Comparison of ENCODE assay signal across 8 cellular contexts in genomic region chr17:1203111-1203966, GRCh38. TPM values are rescaled to one million over a fixed set of nuclear protein-coding genes. Genes with fewer than 3 reads are reported as not detected.
A peak's percentile ranks its signal among the peaks of the same experiment; 100 is the strongest.
DNase-seq lines count a peak whose midpoint lies in the region; ATAC-seq and TF ChIP-seq lines count a peak whose summit lies in the region.

No MANE protein-coding gene starts in this region.

- peaks cover 4% of the 10 kb centered on the region for H3K36me3 Mint-ChIP-seq in activated naive CD8-positive, alpha-beta T cell treated with anti-CD3 and anti-CD28 coated beads, Interleukin-2, amount 10 ng/mL, durations not matched to agents 7 days and 5 days

- 6 to 7% methylated on average over 65 to 90 of the region's 91 CpGs for WGBS in heart right ventricle, 2 donors

- H3K4me2 ChIP-seq in PC-9 = peak overlapping the region; percentile 93

- H3K4me3 Mint-ChIP-seq in activated naive CD8-positive, alpha-beta T cell treated with anti-CD3 and anti-CD28 coated beads, Interleukin-2, amount 10 ng/mL, durations not matched to agents 7 days and 5 days = peak overlapping the region; percentile 19

- CTCF ChIA-PET in PC-9 (lab: Charles Lee) = no interaction called here

- ATAC-seq in activated naive CD8-positive, alpha-beta T cell treated with anti-CD3 and anti-CD28 coated beads, Interleukin-2, amount 10 ng/mL, durations not matched to agents 7 days and 5 days (ENCODE audit: low read depth) = no peak
- ATAC-seq in heart right ventricle (peak; percentile 66 to 87 (median 74)), GM18909 (IDR thresholded peaks at IDR 0.05; ENCODE audit: poor library complexity, unreplicated experiment) (no peak)

- no peaks in the 10 kb centered on the region for H3K27me3 Mint-ChIP-seq in activated naive CD8-positive, alpha-beta T cell treated with anti-CD3 and anti-CD28 coated beads, Interleukin-2, amount 10 ng/mL, durations not matched to agents 7 days and 5 days

- H4K20me1 ChIP-seq in PC-9 (ENCODE audit: insufficient read depth) = no peaks in the 10 kb centered on the region

- H3K36me3 ChIP-seq in GM06990 (ENCODE audit: control insufficient read depth, insufficient read depth, low read length) = no peaks in the 10 kb centered on the region; the same call in 1 of the 2 replicates
- H3K36me3 ChIP-seq in PC-9 (ENCODE audit: low read depth) = no peaks in the 10 kb centered on the region
- no peaks in the 10 kb centered on the region for H3K36me3 ChIP-seq in heart right ventricle
- no peaks in the 10 kb centered on the region for H3K36me3 ChIP-seq in rectal smooth muscle tissue (ENCODE audit: control insufficient read depth, insufficient read depth, low read length)

- H3F3A ChIP-seq in PC-9 (ENCODE audit: insufficient read depth, low read depth) = peaks cover 13% of the 10 kb centered on the region

- H3K9me3 ChIP-seq in PC-9 (ENCODE audit: insufficient read depth, low read depth) (no peaks in the 10 kb centered on the region), heart right ventricle (no peaks in the 10 kb centered on the region)

- POLR2A ChIA-PET in PC-9 (lab: Charles Lee; ENCODE audit: unreplicated experiment) = interaction anchor here (0.6 to 0.7 kb wide), 2 partner anchors 16 to 515 kb away, joined by 3 to 6 read pairs; no protein-coding TSS in a partner anchor
- POLR2A ChIA-PET in activated naive CD8-positive, alpha-beta T cell treated with anti-CD3 and anti-CD28 coated beads, Interleukin-2, amount 10 ng/mL, durations not matched to agents 7 days and 5 days (lab: Charles Lee) = no interaction called here

- no peak overlapping the region for H3K27ac Mint-ChIP-seq in activated naive CD8-positive, alpha-beta T cell treated with anti-CD3 and anti-CD28 coated beads, Interleukin-2, amount 10 ng/mL, durations not matched to agents 7 days and 5 days

- no TSS peak for BruUV-seq in PC-9 (replicated peaks; lab: Mats Ljungman, UMichigan)

- no peaks in the 10 kb centered on the region for H3K9me3 Mint-ChIP-seq in activated naive CD8-positive, alpha-beta T cell treated with anti-CD3 and anti-CD28 coated beads, Interleukin-2, amount 10 ng/mL, durations not matched to agents 7 days and 5 days

- H3K4me3 ChIP-seq in GM06990 (replicated peaks; ENCODE audit: low read depth, low read length) (peak overlapping the region; percentile 48), PC-9 (peak overlapping the region; percentile 72), heart right ventricle (peak overlapping the region in 9 of 10 donors; percentile 45 to 73 (median 61)), rectal smooth muscle tissue (ENCODE audit: low read length) (peak overlapping the region; percentile 63)

- DNase-seq in GM06990 (ENCODE audit: extremely low read depth, insufficient read length) (peak; percentile 50), PC-9 (peak; percentile 55 to 64), heart right ventricle (peak; percentile 67 to 76), NCI-H2107 treated with DMSO at 0.1 percent for 48 hours (lab: John Stamatoyannopoulos, UW; ENCODE audit: unreplicated experiment) (no peak), NCI-H1694 treated with DMSO at 0.1 percent for 48 hours (lab: John Stamatoyannopoulos, UW) (no peak)
- DNase-seq in activated naive CD8-positive, alpha-beta T cell treated with anti-CD3 and anti-CD28 coated beads, Interleukin-2, amount 10 ng/mL, durations not matched to agents 7 days and 5 days = peak; percentile 73

- peak; percentile 3 for TF ChIP-seq CTCF in GM06990 (IDR thresholded peaks at IDR 0.05; ENCODE audit: insufficient read depth, low read length, poor library complexity, severe bottlenecking)
- peak; percentile 28; the same call in 1 of the 2 replicates for TF ChIP-seq CTCF in PC-9 (conservative IDR thresholded peaks at IDR 0.05)
- TF ChIP-seq CTCF in heart right ventricle (IDR thresholded peaks at IDR 0.05) = peak in 4 of 9 donors; percentile 15 to 45 (median 42)

- peak overlapping the region; percentile 39; the same call in 1 of the 2 replicates for H3K27ac ChIP-seq in PC-9
- H3K27ac ChIP-seq in heart right ventricle = peak overlapping the region; percentile 55 to 86 (median 77)
- peak overlapping the region; percentile 64 for H3K27ac ChIP-seq in rectal smooth muscle tissue (ENCODE audit: low read depth, low read length)

- H3K4me1 ChIP-seq in PC-9 (replicated peaks; ENCODE audit: insufficient read depth) (peaks cover 8% of the 10 kb centered on the region), heart right ventricle (peaks cover 0 to 69% (median 6%) of the 10 kb centered on the region in 9 donors), rectal smooth muscle tissue (ENCODE audit: control insufficient read depth, insufficient read depth, low read length) (no peaks in the 10 kb centered on the region)

- H2AFZ ChIP-seq in PC-9 = peak overlapping the region; percentile 99

- intact Hi-C loops in PC-9 (cut with micrococcal nuclease; ENCODE audit: unreplicated experiment) (no loop called here), heart right ventricle (cut with DNase I) (no loop called here)

- H3K9me2 ChIP-seq in PC-9 (ENCODE audit: insufficient read depth) = no peaks in the 10 kb centered on the region

- peaks cover 41% of the 10 kb centered on the region for H3K4me1 Mint-ChIP-seq in activated naive CD8-positive, alpha-beta T cell treated with anti-CD3 and anti-CD28 coated beads, Interleukin-2, amount 10 ng/mL, durations not matched to agents 7 days and 5 days

- H3K9ac ChIP-seq in rectal smooth muscle tissue (ENCODE audit: low read length) = peak overlapping the region; percentile 11

- H3K27me3 ChIP-seq in GM06990 (replicated peaks; ENCODE audit: control insufficient read depth, insufficient read depth, low read length) (no peaks in the 10 kb centered on the region), PC-9 (ENCODE audit: insufficient read depth, low read depth) (no peaks in the 10 kb centered on the region), heart right ventricle (no peaks in the 10 kb centered on the region), rectal smooth muscle tissue (ENCODE audit: control insufficient read depth, insufficient read depth, low read length) (no peaks in the 10 kb centered on the region)

- H3K79me2 ChIP-seq in PC-9 (ENCODE audit: low read depth) = no peaks in the 10 kb centered on the region

RNA-seq across cellular contexts. Expression of gene ABR, which starts 23.6 kb away (rescaled TPM):
- total RNA-seq in PC-9 (2021) = 76.0 and 84.4 TPM in 2 replicates
- total RNA-seq in activated naive CD8-positive, alpha-beta T cell treated with anti-CD3 and anti-CD28 coated beads, Interleukin-2, amount 10 ng/mL, durations not matched to agents 7 days and 5 days = 100 to 1,000 TPM; 156 to 158 TPM
- 100 to 1,000 TPM; 118 to 173 (median 145) TPM for total RNA-seq in heart right ventricle
- polyA plus RNA-seq in heart right ventricle = 100 to 1,000 TPM in 1 of 2 donors, 10 to 100 TPM in 1; 49.1 to 120 TPM

Comparison
In these comparisons a context has a peak if more than half of its experiments do, and no peak if none do; other contexts are left out.
1. DNase-seq: peak in GM06990 (single experiment), PC-9 (2 of 2), activated naive CD8-positive, alpha-beta T cell treated with anti-CD3 and anti-CD28 coated beads, Interleukin-2, amount 10 ng/mL, durations not matched to agents 7 days and 5 days (single experiment) and heart right ventricle (2 of 2); none in NCI-H2107 treated with DMSO at 0.1 percent for 48 hours (single experiment) and NCI-H1694 treated with DMSO at 0.1 percent for 48 hours (single experiment).
2. ATAC-seq: peak in heart right ventricle (8 of 8); none in activated naive CD8-positive, alpha-beta T cell treated with anti-CD3 and anti-CD28 coated beads, Interleukin-2, amount 10 ng/mL, durations not matched to agents 7 days and 5 days (single experiment) and GM18909 (single experiment).
3. Peak in every context shown above with its lines, with median percentiles within 50 percentile points of each other: H3K4me3 ChIP-seq and H3K27ac ChIP-seq.